ENCODE assay signal across 16 cellular contexts in the genomic region with DNA sequence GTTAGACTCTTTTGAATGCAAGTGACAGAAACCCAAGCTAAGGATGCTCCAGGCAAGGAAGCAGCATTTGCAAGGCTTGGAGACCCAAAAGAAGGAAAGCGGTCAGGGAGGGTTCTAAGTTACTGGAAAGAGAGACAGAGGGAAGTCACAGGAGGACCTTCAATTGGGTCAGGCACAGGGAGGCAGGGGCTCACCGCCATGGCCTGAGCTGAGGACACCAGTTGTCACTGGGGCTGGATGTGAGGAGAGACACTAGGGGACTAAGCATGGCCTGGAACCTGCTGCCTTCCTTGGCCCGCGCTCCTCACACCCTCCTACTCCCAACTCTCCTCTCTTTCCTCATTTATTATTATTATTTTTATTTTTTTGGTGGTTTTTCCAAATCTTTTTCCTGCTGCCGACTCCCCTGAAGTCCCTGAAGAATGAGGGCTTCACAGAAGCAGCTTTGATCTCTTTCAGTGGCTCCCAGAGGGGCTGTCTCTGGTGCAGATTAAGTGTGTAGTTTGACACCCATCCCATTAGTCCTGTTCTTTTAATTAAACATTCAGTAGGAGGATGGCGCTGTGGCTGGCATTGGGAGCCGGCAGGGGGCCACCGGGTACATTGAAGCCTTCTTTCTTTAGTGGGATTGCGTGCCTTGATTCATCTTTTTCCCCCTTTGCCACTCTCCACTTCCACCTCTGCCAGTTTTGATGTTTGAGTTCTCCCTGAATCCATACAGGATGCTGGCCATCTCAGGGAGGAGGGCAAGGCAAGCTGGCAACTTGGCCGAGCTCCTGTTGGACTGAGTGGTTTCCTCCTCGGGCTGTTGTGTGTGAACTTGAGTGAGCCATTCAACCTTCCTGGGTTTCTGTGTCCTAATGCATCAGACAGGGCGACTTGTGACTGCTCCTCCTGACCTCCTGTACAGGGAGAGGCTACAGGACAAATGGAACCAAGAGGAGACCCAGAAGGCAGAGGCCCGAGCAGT. TPM values are rescaled to one million over a fixed set of nuclear protein-coding genes. Genes with fewer than 3 reads are reported as not detected.
DNase-seq lines count a peak whose midpoint lies in the region; ATAC-seq and TF ChIP-seq lines count a peak whose summit lies in the region.
"Had no signal": no experiment of that assay in that cellular context is flagged by ENCODE, and none has a peak within 500 bp of the region (broad histone marks: within the 10 kb centered on the region; RNA-seq: fewer than 3 reads in every experiment).

No MANE protein-coding gene starts in this region.

- H3K9me3 ChIP-seq in BLaER1: no peaks in the 10 kb centered on the region
- H3K9me3 ChIP-seq: gastrocnemius medialis, testis had no signal

- H3K27ac Mint-ChIP-seq in activated B cell treated with CpG ODN at 0.5 μM for 24 hours: peak overlapping the region; percentile 57
- H3K27ac Mint-ChIP-seq in memory B cell: peak overlapping the region; percentile 22

- H4K20me1 ChIP-seq in BLaER1: no peaks in the 10 kb centered on the region

- peak overlapping the region; percentile 69 for H3K4me2 ChIP-seq in BLaER1

- H3K9me3 Mint-ChIP-seq in activated B cell treated with CpG ODN at 0.5 μM for 24 hours: no peaks in the 10 kb centered on the region
- no peaks in the 10 kb centered on the region for H3K9me3 Mint-ChIP-seq in memory B cell
- H3K9me3 Mint-ChIP-seq: nephron had no signal

- H3K27me3 Mint-ChIP-seq in activated B cell treated with CpG ODN at 0.5 μM for 24 hours (no peaks in the 10 kb centered on the region), memory B cell (no peaks in the 10 kb centered on the region)
- H3K27me3 Mint-ChIP-seq: activated naive CD8-positive, alpha-beta T cell had no signal

- H3K36me3 ChIP-seq in BLaER1: peaks cover 27% of the 10 kb centered on the region

- no peaks in the 10 kb centered on the region for H3K27me3 ChIP-seq in BLaER1
- H3K27me3 ChIP-seq: gastrocnemius medialis, testis had no signal

- ATAC-seq in activated B cell treated with CpG ODN at 0.5 μM for 24 hours (ENCODE audit: low read depth): no peak
- no peak for ATAC-seq in memory B cell (ENCODE audit: low read depth)
- ATAC-seq in GM18909 (IDR thresholded peaks at IDR 0.05; ENCODE audit: poor library complexity, unreplicated experiment): no peak
- ATAC-seq in GM19467 (IDR thresholded peaks at IDR 0.05; ENCODE audit: unreplicated experiment): no peak
- ATAC-seq: esophagus mucosa, gastrocnemius medialis, left colon had no signal

- H3K4me1 ChIP-seq in BLaER1: peaks cover 68% of the 10 kb centered on the region
- H3K4me1 ChIP-seq: gastrocnemius medialis had no signal

- H3K27ac ChIP-seq in BLaER1: no peak overlapping the region
- H3K27ac ChIP-seq: gastrocnemius medialis, testis had no signal

- POLR2A ChIA-PET in activated B cell treated with CpG ODN at 0.5 μM for 24 hours (lab: Charles Lee): no interaction called here

- TF ChIP-seq CTCF in activated B cell treated with CpG ODN at 0.5 μM for 24 hours (IDR thresholded peaks at IDR 0.05): no peak

- CTCF ChIA-PET in activated B cell treated with CpG ODN at 0.5 μM for 24 hours (lab: Charles Lee): no interaction called here

- peak; percentile 74 for DNase-seq in D341Med (ENCODE audit: low spot score)
- DNase-seq in activated B cell treated with CpG ODN at 0.5 μM for 24 hours: no peak
- DNase-seq in memory B cell (ENCODE audit: low spot score in 2 of 2): no peak
- no peak for DNase-seq in mucosa of gallbladder (ENCODE audit: low spot score)
- DNase-seq: activated CD4-positive, alpha-beta T cell treated with anti-CD3 and anti-CD28 coated beads, Interleukin-2, amount 50 U/mL, for 48 hours; effector CD8-positive, alpha-beta T cell; gastrocnemius medialis; NCI-H1436 had no signal

- H3K36me3 Mint-ChIP-seq in activated B cell treated with CpG ODN at 0.5 μM for 24 hours (ENCODE audit: low read depth) (peaks cover 45% of the 10 kb centered on the region), memory B cell (peaks cover 14% of the 10 kb centered on the region)

- H3K4me3 Mint-ChIP-seq in activated B cell treated with CpG ODN at 0.5 μM for 24 hours: no peak overlapping the region
- no peak overlapping the region for H3K4me3 Mint-ChIP-seq in memory B cell
- H3K4me3 Mint-ChIP-seq: activated naive CD8-positive, alpha-beta T cell; nephron had no signal

- intact Hi-C loops in activated B cell treated with CpG ODN at 0.5 μM for 24 hours (cut with micrococcal nuclease): no loop called here

- H3K4me1 Mint-ChIP-seq in activated B cell treated with CpG ODN at 0.5 μM for 24 hours: peaks cover 30% of the 10 kb centered on the region
- H3K4me1 Mint-ChIP-seq in memory B cell: peaks cover 19% of the 10 kb centered on the region

- no peak overlapping the region for H3K9ac ChIP-seq in BLaER1

- no peak overlapping the region for H3K4me3 ChIP-seq in BLaER1
- H3K4me3 ChIP-seq: gastrocnemius medialis, testis had no signal

RNA-seq across cellular contexts. Expression of gene MDM4, which starts 59.3 kb away (rescaled TPM):
- total RNA-seq in activated B cell treated with CpG ODN at 0.5 μM for 24 hours: 221 and 264 TPM in 2 replicates
- 64.5 TPM for total RNA-seq in mucosa of gallbladder
